11 cellular contexts compared by ENCODE assay signal in genomic region chr10:2604891-2605290, GRCh38.
"Had no signal": no experiment of that assay in that cellular context is flagged by ENCODE, and none has a peak within 500 bp of the region (broad histone marks: within the 10 kb centered on the region; RNA-seq: fewer than 3 reads in every experiment).

No MANE protein-coding gene starts in this region.

- H3K9ac ChIP-seq: GM23248 had no signal

- FAIRE-seq: H1, H54 had no signal

- H3K4me3 ChIP-seq: GM23248, GM23338, HAP-1 had no signal

- DNase-seq: GM23248, GOT3, H7, H9, HCEC 1CT, HFFc6 had no signal

- H3K36me3 ChIP-seq: HAP-1 had no signal

- H3K9me3 ChIP-seq: HAP-1 had no signal

- H3K4me2 ChIP-seq: GM23338 had no signal

- H3K27ac ChIP-seq: GM23248 had no signal

- ATAC-seq: GM23338, HCT116 had no signal

- H3K4me1 ChIP-seq: HAP-1 had no signal

- H2AFZ ChIP-seq: GM23248, GM23338 had no signal
